8 cellular contexts compared by ENCODE assay signal in the genomic region with DNA sequence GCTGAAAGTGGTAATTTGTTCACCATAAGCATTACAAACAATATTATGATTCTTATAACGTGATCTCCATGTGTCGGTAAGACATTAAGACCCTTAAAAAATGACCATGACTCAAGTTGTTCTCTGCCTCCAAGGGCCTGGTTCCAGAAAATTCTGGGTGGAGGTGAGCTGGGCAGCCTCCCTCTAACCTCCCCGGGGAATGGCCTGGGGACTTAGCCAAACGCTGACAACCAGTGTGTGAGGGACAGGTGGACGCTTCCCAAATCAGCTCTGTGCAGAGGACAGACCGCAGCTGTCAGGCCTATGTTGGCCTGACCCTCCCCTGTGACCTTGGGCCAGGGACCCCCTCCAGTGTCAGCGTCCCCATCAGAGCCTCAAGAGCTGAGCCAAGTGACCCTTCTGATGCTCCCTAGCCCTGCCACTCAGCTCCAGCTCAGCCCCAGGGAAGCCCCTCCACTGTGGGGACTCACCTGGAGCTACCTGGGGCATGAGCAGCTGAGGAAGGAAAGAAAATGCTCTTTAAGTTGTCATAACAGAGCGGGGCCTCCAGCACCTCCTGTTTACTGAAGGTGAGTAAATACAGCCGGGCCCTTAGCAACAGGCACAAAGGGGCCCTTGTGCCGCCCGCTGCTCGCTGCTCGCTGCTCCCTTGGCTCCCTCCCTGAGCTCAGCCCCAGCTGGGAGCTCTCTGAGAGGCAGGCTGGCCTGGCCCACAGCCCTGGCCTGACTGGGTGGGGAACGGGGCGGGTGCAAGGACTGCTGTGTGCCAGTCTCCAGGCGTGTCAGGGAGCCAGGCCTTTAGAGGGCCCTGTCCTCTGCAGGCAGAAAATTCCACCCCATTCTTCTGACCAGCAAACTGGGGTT.
DNase-seq lines count a peak whose midpoint lies in the region; ATAC-seq lines count a peak whose summit lies in the region.

No MANE protein-coding gene starts in this region.

- H3K27me3 Mint-ChIP-seq in activated T-cell treated with anti-CD3 and anti-CD28 coated beads, Interleukin-2, amount 50 U/mL, for 24 hours = peaks cover 19% of the 10 kb centered on the region

- peaks cover 5% of the 10 kb centered on the region for H3K4me1 Mint-ChIP-seq in activated T-cell treated with anti-CD3 and anti-CD28 coated beads, Interleukin-2, amount 50 U/mL, for 24 hours (ENCODE audit: low read depth)

- H3K4me1 ChIP-seq in right cardiac atrium (ENCODE audit: control insufficient read depth, insufficient read depth, low read length) = no peaks in the 10 kb centered on the region

- no peaks in the 10 kb centered on the region for H3K27me3 ChIP-seq in right cardiac atrium (ENCODE audit: control insufficient read depth, insufficient read depth)

- ATAC-seq in right cardiac atrium = peak; percentile 90 to 93
- ATAC-seq in sciatic nerve = peak; percentile 88
- no peak for ATAC-seq in GM21529 (IDR thresholded peaks at IDR 0.05; ENCODE audit: unreplicated experiment)
- no peak for ATAC-seq in HG02884 (IDR thresholded peaks at IDR 0.05; ENCODE audit: unreplicated experiment)

- H3K27ac ChIP-seq in right cardiac atrium (ENCODE audit: low read length) = peak overlapping the region; percentile 69

- intact Hi-C loops in right cardiac atrium (cut with DNase I) (loop anchor here in 1 of 4 donors (10.0 kb wide), 1 partner anchor 109 kb away; no protein-coding TSS in a partner anchor), sciatic nerve (cut with DNase I) (no loop called here)

- H3K27ac Mint-ChIP-seq in activated T-cell treated with anti-CD3 and anti-CD28 coated beads, Interleukin-2, amount 50 U/mL, for 24 hours = no peak overlapping the region

- 39% methylated on average over 16 of the region's 16 CpGs for WGBS in right cardiac atrium

- H3K9me3 Mint-ChIP-seq in activated T-cell treated with anti-CD3 and anti-CD28 coated beads, Interleukin-2, amount 50 U/mL, for 24 hours = no peaks in the 10 kb centered on the region

- H3K4me3 ChIP-seq in right cardiac atrium (ENCODE audit: low read length) = no peak overlapping the region

- DNase-seq in HuH-7.5 (ENCODE audit: low spot score) (peak; percentile 90), RPMI7951 (ENCODE audit: low read depth) (peak; percentile 29), right cardiac atrium (peak; percentile 91 to 96 (median 94)), sciatic nerve (ENCODE audit: low spot score) (peak; percentile 79), germinal center (ENCODE audit: low spot score) (no peak)
- no peak for DNase-seq in activated T-cell treated with anti-CD3 and anti-CD28 coated beads, Interleukin-2, amount 50 U/mL, for 24 hours

- H3K36me3 Mint-ChIP-seq in activated T-cell treated with anti-CD3 and anti-CD28 coated beads, Interleukin-2, amount 50 U/mL, for 24 hours (ENCODE audit: low read depth) = no peaks in the 10 kb centered on the region

- no peak overlapping the region for H3K4me3 Mint-ChIP-seq in activated T-cell treated with anti-CD3 and anti-CD28 coated beads, Interleukin-2, amount 50 U/mL, for 24 hours

- no peaks in the 10 kb centered on the region for H3K9me3 ChIP-seq in right cardiac atrium (ENCODE audit: control insufficient read depth, low read length)

Comparison
In these comparisons a context has a peak if more than half of its experiments do, and no peak if none do; other contexts are left out.
1. DNase-seq: peak in HuH-7.5 (single experiment), RPMI7951 (single experiment), right cardiac atrium (3 of 3) and sciatic nerve (single experiment); none in activated T-cell treated with anti-CD3 and anti-CD28 coated beads, Interleukin-2, amount 50 U/mL, for 24 hours (single experiment) and germinal center (single experiment).
2. ATAC-seq: peak in right cardiac atrium (2 of 2) and sciatic nerve (single experiment); none in GM21529 (single experiment) and HG02884 (single experiment).